Comparison of ENCODE assay signal across 11 cellular contexts in the genomic region with DNA sequence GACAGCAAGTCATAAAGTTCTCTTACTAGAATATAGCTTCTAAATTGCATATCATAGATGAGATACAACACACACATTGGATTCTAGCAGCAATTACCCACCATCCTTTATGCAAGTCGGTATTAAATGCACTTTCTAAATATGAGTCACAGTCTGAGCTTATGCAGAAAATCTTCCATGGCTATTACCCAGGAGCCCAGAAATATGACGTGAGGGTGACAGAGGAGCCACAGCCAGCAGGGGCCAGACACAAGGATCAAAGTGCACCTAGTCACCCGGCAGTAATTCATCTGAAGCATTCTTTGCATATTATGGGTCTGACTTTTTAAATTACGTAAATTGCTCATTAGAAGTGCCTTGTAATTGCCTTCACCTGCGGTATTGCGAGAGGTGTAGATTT.
DNase-seq lines count a peak whose midpoint lies in the region; ATAC-seq, FAIRE-seq and TF ChIP-seq lines count a peak whose summit lies in the region.
"Had no signal": no experiment of that assay in that cellular context is flagged by ENCODE, and none has a peak within 500 bp of the region (broad histone marks: within the 10 kb centered on the region; RNA-seq: fewer than 3 reads in every experiment).

No MANE protein-coding gene starts in this region.

- H2AK5ac ChIP-seq in H1 (ENCODE audit: low read depth, low read length) (no peak overlapping the region), neuronal stem cell (ENCODE audit: low read depth, low read length) (no peak overlapping the region)

- no peak overlapping the region for H2BK20ac ChIP-seq in H1 (ENCODE audit: low read length)

- no peak overlapping the region for H4K5ac ChIP-seq in H1 (ENCODE audit: insufficient read length, low read depth, low read length)

- H3K4ac ChIP-seq in H1 (replicated peaks; ENCODE audit: insufficient read length, low read depth, low read length) (no peak overlapping the region), neuronal stem cell (ENCODE audit: low read length) (no peak overlapping the region)

- no peaks in the 10 kb centered on the region for H3K79me1 ChIP-seq in H1 (ENCODE audit: low read depth, low read length)
- H3K79me1 ChIP-seq in neuronal stem cell (ENCODE audit: low read depth, low read length), result no peaks in the 10 kb centered on the region

- TF ChIP-seq EP300 in H1 (IDR thresholded peaks at IDR 0.05; ENCODE audit: borderline replicate concordance in 1 of 2, low read depth in 2 of 2, low read length in 2 of 2), result no peak

- H2BK120ac ChIP-seq in H1 (replicated peaks; ENCODE audit: low read depth, low read length), result peak overlapping the region; percentile 38
- H2BK120ac ChIP-seq in neuronal stem cell (ENCODE audit: low read depth, low read length), result no peak overlapping the region

- H2BK15ac ChIP-seq in H1 (ENCODE audit: low read length), result no peak overlapping the region
- no peak overlapping the region for H2BK15ac ChIP-seq in neuronal stem cell (ENCODE audit: low read length)

- FAIRE-seq in H1 (lab: Jason Lieb, UNC), result no peak

- CTCF ChIA-PET in Calu3 (lab: Charles Lee), result no interaction called here
- CTCF ChIA-PET in H1 (lab: Charles Lee; ENCODE audit: partially characterized antibody), result interaction anchor here (1.1 kb wide), 1 partner anchor 15 kb away, joined by 4 read pairs; no protein-coding TSS in a partner anchor

- H3K36me3 ChIP-seq in H1 (ENCODE audit: control insufficient read depth in 2 of 4, insufficient read depth in 4 of 4, low read length in 3 of 4) (no peaks in the 10 kb centered on the region), muscle layer of duodenum (ENCODE audit: control insufficient read depth in 1 of 2, insufficient read depth in 2 of 2, low read length in 2 of 2) (peaks cover 0 to 3% of the 10 kb centered on the region in 2 donors), neuronal stem cell (replicated peaks in 1 of 2; ENCODE audit: control insufficient read depth in 2 of 2, insufficient read depth in 2 of 2, low read length in 2 of 2) (no peaks in the 10 kb centered on the region)

- H3K9me3 ChIP-seq in H1 (ENCODE audit: insufficient read depth in 2 of 2, low read depth in 1 of 2, low read length in 1 of 2) (peaks cover 0 to 5% of the 10 kb centered on the region in 2 experiments; a peak in 1 of 4 replicates), muscle layer of duodenum (ENCODE audit: control insufficient read depth in 1 of 2, low read length in 2 of 2) (peaks cover 8 to 9% of the 10 kb centered on the region in 2 donors), neuronal stem cell (replicated peaks in 1 of 2; ENCODE audit: control insufficient read depth in 2 of 2, insufficient read depth in 1 of 2, low read depth in 1 of 2, low read length in 2 of 2) (peaks cover 0 to 3% of the 10 kb centered on the region in 2 donors)

- peaks cover 11 to 19% (median 14%) of the 10 kb centered on the region in 4 experiments for H3K4me1 ChIP-seq in H1 (replicated peaks in 1 of 4; ENCODE audit: control insufficient read depth in 3 of 4, insufficient read depth in 4 of 4, low read length in 3 of 4)
- H3K4me1 ChIP-seq in muscle layer of duodenum (ENCODE audit: control insufficient read depth in 1 of 2, insufficient read depth in 2 of 2, low read length in 2 of 2), result peaks cover 12 to 16% of the 10 kb centered on the region in 2 donors
- peaks cover 0 to 19% of the 10 kb centered on the region in 2 donors for H3K4me1 ChIP-seq in neuronal stem cell (ENCODE audit: control insufficient read depth in 2 of 2, insufficient read depth in 1 of 2, low read depth in 1 of 2, low read length in 2 of 2)

- no peak overlapping the region for H3K56ac ChIP-seq in H1 (replicated peaks; ENCODE audit: insufficient read length, low read depth, low read length)

- H2BK12ac ChIP-seq in H1 (ENCODE audit: low read depth, low read length), result no peak overlapping the region
- H2BK12ac ChIP-seq in neuronal stem cell (ENCODE audit: low read length), result no peak overlapping the region

- BruUV-seq in Calu3 (replicated peaks; lab: Mats Ljungman, UMichigan), result no TSS peak

- H2BK5ac ChIP-seq in H1 (ENCODE audit: low read depth, low read length), result no peak overlapping the region
- H2BK5ac ChIP-seq in neuronal stem cell (ENCODE audit: low read length), result no peak overlapping the region

- no peaks in the 10 kb centered on the region for H3K27me3 Mint-ChIP-seq in Calu3 (ENCODE audit: unreplicated experiment)

- no peak for ATAC-seq in GM18868 (IDR thresholded peaks at IDR 0.05; ENCODE audit: unreplicated experiment)

- H3K18ac ChIP-seq in H1 (ENCODE audit: extremely low read depth, low read length) (peak overlapping the region; percentile 72; the same call in 1 of the 2 replicates), neuronal stem cell (ENCODE audit: low read length) (no peak overlapping the region)

- H3K27ac ChIP-seq in H1 (ENCODE audit: low read depth, low read length) (no peak overlapping the region), muscle layer of duodenum (ENCODE audit: low read length) (peak overlapping the region; percentile 8), neuronal stem cell (replicated peaks; ENCODE audit: low read length) (no peak overlapping the region)

- WGBS in H1 (ENCODE audit: extremely low coverage in 1 of 2, insufficient coverage in 1 of 2, insufficient read length in 1 of 2, insufficient replicate concordance in 2 of 2, low coverage in 1 of 2, low lambda C conversion rate in 2 of 2, missing lambda C conversion rate in 1 of 2), 2 experiments, result 88% methylated on average over 6 of the region's 6 CpGs; no CpG with 5 or more reads in 1 of the 2 experiments
- no CpG with 5 or more reads among the region's 6 CpGs for WGBS in neuronal stem cell (ENCODE audit: extremely low coverage in 2 of 2, insufficient read length in 2 of 2, insufficient replicate concordance in 1 of 2), 2 donors

- H3K27me3 ChIP-seq in H1 (replicated peaks in 1 of 4; ENCODE audit: control insufficient read depth in 3 of 4, extremely low read depth in 1 of 4, insufficient read depth in 3 of 4, low read length in 3 of 4), result no peaks in the 10 kb centered on the region
- no peaks in the 10 kb centered on the region for H3K27me3 ChIP-seq in muscle layer of duodenum (ENCODE audit: low read depth, low read length)
- peaks cover 0 to 24% (median 0%) of the 10 kb centered on the region in 3 experiments for H3K27me3 ChIP-seq in neuronal stem cell (ENCODE audit: control insufficient read depth in 3 of 3, insufficient read depth in 3 of 3, low read depth in 1 of 3, low read length in 3 of 3)

- H3K14ac ChIP-seq in H1 (ENCODE audit: insufficient read length) (no peak overlapping the region), neuronal stem cell (ENCODE audit: low read length) (no peak overlapping the region)

- no peak overlapping the region for H4K8ac ChIP-seq in H1 (ENCODE audit: extremely low read depth, insufficient read depth, low read length)
- no peak overlapping the region for H4K8ac ChIP-seq in neuronal stem cell (ENCODE audit: low read depth, low read length)

- DNase-seq in Calu3 (peak; percentile 44), NCI-H460 (ENCODE audit: extremely low read depth, low read depth) (peak; percentile 58), H1 (ENCODE audit: low read depth in 1 of 2, low spot score in 2 of 2) (no peak), neuronal stem cell (ENCODE audit: low spot score) (no peak), NCI-H2029 treated with DMSO at 0.1 percent for 48 hours (lab: John Stamatoyannopoulos, UW) (no peak), KBM-7 (no peak)
- DNase-seq: activated CD4-positive, alpha-beta memory T cell treated with anti-CD3 and anti-CD28 coated beads, Interleukin-2, amount 10 ng/mL, durations not matched to agents 7 days and 5 days; hippocampal formation; SIG-M5 had no signal

- H4K20me1 ChIP-seq in H1 (replicated peaks in 1 of 2; ENCODE audit: control insufficient read depth in 1 of 2, insufficient read depth in 2 of 2, low read length in 2 of 2), result no peaks in the 10 kb centered on the region

- peaks cover 4% of the 10 kb centered on the region for H3K9me3 Mint-ChIP-seq in Calu3 (ENCODE audit: low read depth, unreplicated experiment)
- H3K9me3 Mint-ChIP-seq: activated CD4-positive, alpha-beta memory T cell treated with anti-CD3 and anti-CD28 coated beads, Interleukin-2, amount 10 ng/mL, durations not matched to agents 7 days and 5 days had no signal

- TF ChIP-seq CTCF in Calu3 (IDR thresholded peaks at IDR 0.05; ENCODE audit: unreplicated experiment) (no peak), H1 (IDR thresholded peaks at IDR 0.05; ENCODE audit: control extremely low read depth in 1 of 3, insufficient read depth in 1 of 3, low read depth in 1 of 3, low read length in 3 of 3) (no peak)

- intact Hi-C loops in Calu3 (cut with micrococcal nuclease; ENCODE audit: unreplicated experiment), result no loop called here

- no peak overlapping the region for H3K23ac ChIP-seq in H1 (ENCODE audit: insufficient read length)
- H3K23ac ChIP-seq in neuronal stem cell (ENCODE audit: low read depth, low read length, poor library complexity), result no peak overlapping the region

- H3K23me2 ChIP-seq in H1 (ENCODE audit: low read depth, low read length), result no peaks in the 10 kb centered on the region

- no peak overlapping the region for H3K4me3 ChIP-seq in H1 (ENCODE audit: extremely low read depth in 1 of 4, insufficient read depth in 2 of 4, low read depth in 3 of 4, low read length in 4 of 4)
- no peak overlapping the region for H3K4me3 ChIP-seq in muscle layer of duodenum (ENCODE audit: low read depth in 1 of 2, low read length in 2 of 2)
- no peak overlapping the region for H3K4me3 ChIP-seq in neuronal stem cell (ENCODE audit: low read length in 2 of 2)

- H3K4me1 Mint-ChIP-seq in Calu3 (ENCODE audit: low read depth, unreplicated experiment), result peaks cover 39% of the 10 kb centered on the region
- H3K4me1 Mint-ChIP-seq: activated CD4-positive, alpha-beta memory T cell treated with anti-CD3 and anti-CD28 coated beads, Interleukin-2, amount 10 ng/mL, durations not matched to agents 7 days and 5 days had no signal

- H4K91ac ChIP-seq in H1 (replicated peaks; ENCODE audit: insufficient read length, low read length) (no peak overlapping the region), neuronal stem cell (ENCODE audit: low read depth, low read length, poor library complexity) (no peak overlapping the region)

- H2AFZ ChIP-seq in H1 (ENCODE audit: low read length) (no peak overlapping the region), neuronal stem cell (ENCODE audit: low read length) (no peak overlapping the region)

- POLR2A ChIA-PET in H1 (lab: Charles Lee; ENCODE audit: partially characterized antibody), result interaction anchor here (0.7 kb wide), 1 partner anchor 836 kb away, joined by 4 read pairs; no protein-coding TSS in a partner anchor

- no peak overlapping the region for H3K4me3 Mint-ChIP-seq in Calu3 (ENCODE audit: low read depth, unreplicated experiment)
- H3K4me3 Mint-ChIP-seq: activated CD4-positive, alpha-beta memory T cell treated with anti-CD3 and anti-CD28 coated beads, Interleukin-2, amount 10 ng/mL, durations not matched to agents 7 days and 5 days had no signal

- in situ Hi-C loops in KBM-7 (cut with MboI; ENCODE audit: low pct_unique_long_range_greater_than_20kb, low sequenced_read_pairs), result no loop called here

- peak overlapping the region; percentile 74 for H3K27ac Mint-ChIP-seq in Calu3 (ENCODE audit: unreplicated experiment)
- H3K27ac Mint-ChIP-seq: activated CD4-positive, alpha-beta memory T cell treated with anti-CD3 and anti-CD28 coated beads, Interleukin-2, amount 10 ng/mL, durations not matched to agents 7 days and 5 days had no signal

- no peak for TF ChIP-seq RAD21 in H1 (IDR thresholded peaks at IDR 0.05 in 1 of 2, conservative IDR thresholded peaks at IDR 0.05 in 1 of 2; ENCODE audit: low read depth in 2 of 2, low read length in 2 of 2)

- no peak for TF ChIP-seq POLR2A in H1 (IDR thresholded peaks at IDR 0.05; ENCODE audit: control extremely low read depth in 1 of 2, low read depth in 2 of 2, low read length in 2 of 2)

- H3K4me2 ChIP-seq in H1 (ENCODE audit: insufficient read depth in 1 of 2, low read depth in 2 of 2, low read length in 2 of 2) (no peak overlapping the region), neuronal stem cell (ENCODE audit: insufficient read depth, low read length, poor library complexity, severe bottlenecking) (no peak overlapping the region)

- no peaks in the 10 kb centered on the region for H3K79me2 ChIP-seq in H1 (ENCODE audit: control insufficient read depth in 1 of 2, insufficient read depth in 2 of 2, low read length in 2 of 2)

- H3K36me3 Mint-ChIP-seq in Calu3 (ENCODE audit: insufficient read depth, unreplicated experiment), result no peaks in the 10 kb centered on the region

- no peak overlapping the region for H3K9ac ChIP-seq in H1 (replicated peaks in 1 of 4; ENCODE audit: extremely low read depth in 1 of 4, low read depth in 3 of 4, low read length in 3 of 4)
- no peak overlapping the region for H3K9ac ChIP-seq in neuronal stem cell (ENCODE audit: low read depth, low read length, poor library complexity)

Comparison
In these comparisons a context has a peak if more than half of its experiments do, and no peak if none do; other contexts are left out.
1. DNase-seq: peak in Calu3 (single experiment) and NCI-H460 (single experiment); none in H1 (0 of 2), neuronal stem cell (single experiment), NCI-H2029 treated with DMSO at 0.1 percent for 48 hours (single experiment) and KBM-7 (single experiment).